ENCODE assay signal across 8 cellular contexts in genomic region chr12:4909734-4910501, GRCh38. TPM values are rescaled to one million over a fixed set of nuclear protein-coding genes. Genes with fewer than 3 reads are reported as not detected.
DNase-seq lines count a peak whose midpoint lies in the region; ATAC-seq and TF ChIP-seq lines count a peak whose summit lies in the region.

Gene KCNA1 (plus strand): TSS chr12:4909905. CDS start chr12:4911379, 1,474 bp downstream.

- H4K20me1 ChIP-seq in H9 (ENCODE audit: control insufficient read depth, insufficient read depth, insufficient read length): no peaks in the 10 kb centered on the region

- H2BK12ac ChIP-seq in H9 (ENCODE audit: insufficient read length, low read depth, low read length): no peak within 1 kb of the TSS

- peak within 1 kb of the TSS; percentile 93 for H3K4me2 ChIP-seq in H9 (ENCODE audit: insufficient read depth, insufficient read length, low read length)

- H3K9me3 ChIP-seq in H9 (ENCODE audit: control insufficient read depth, low read depth, low read length): no peaks in the 10 kb centered on the region

- peak within 1 kb of the TSS; percentile 61 for H2AFZ ChIP-seq in H9 (ENCODE audit: low read length)

- peaks cover 20% of the 10 kb centered on the region for H3K23me2 ChIP-seq in H9 (ENCODE audit: insufficient read length, low read depth, low read length, poor library complexity, severe bottlenecking)

- H3K4me3 Mint-ChIP-seq in H9: peak within 1 kb of the TSS; percentile 66 to 91

- no peak within 1 kb of the TSS for H3K27ac Mint-ChIP-seq in H9

- no peak within 1 kb of the TSS; the same call in 1 of the 2 replicates for H3K14ac ChIP-seq in H9 (ENCODE audit: insufficient read depth, low read length)

- H3K27me3 Mint-ChIP-seq in H9 (ENCODE audit: low read depth): peaks cover 64% of the 10 kb centered on the region

- H2BK5ac ChIP-seq in H9 (ENCODE audit: insufficient read length, low read length): no peak within 1 kb of the TSS

- H4K91ac ChIP-seq in H9 (ENCODE audit: insufficient read length, low read depth, low read length): no peak within 1 kb of the TSS

- DNase-seq in AG08396 (ENCODE audit: low spot score): peak; percentile 25
- peak; percentile 63 for DNase-seq in H9
- peak; percentile 56 for DNase-seq in iPS-NIHi11 (ENCODE audit: low spot score)
- peak; percentile 19 to 35 for DNase-seq in stimulated activated CD4-positive, alpha-beta T cell treated with anti-CD3 and anti-CD28 coated beads, Interleukin-2, amount 100 ng/mL, for 24 hours

- no peak within 1 kb of the TSS for H4K5ac ChIP-seq in H9 (ENCODE audit: insufficient read length, low read depth, low read length)

- no peaks in the 10 kb centered on the region for H3K4me1 ChIP-seq in H9 (ENCODE audit: insufficient read depth, low read length)

- H3K9me3 Mint-ChIP-seq in H9: peaks cover 7 to 11% of the 10 kb centered on the region in 2 experiments

- H3K27ac ChIP-seq in H9 (ENCODE audit: insufficient read length, low read depth, low read length) (no peak within 1 kb of the TSS), angular gyrus (ENCODE audit: low read depth, low read length) (peak within 1 kb of the TSS; percentile 45)

- peaks cover 17 to 28% of the 10 kb centered on the region in 2 experiments for H3K4me1 Mint-ChIP-seq in H9

- H2BK120ac ChIP-seq in H9 (ENCODE audit: low read depth, low read length, poor library complexity, severe bottlenecking): no peak within 1 kb of the TSS

- no peak within 1 kb of the TSS for H3K56ac ChIP-seq in H9 (ENCODE audit: insufficient read length, low read depth, low read length)

- TF ChIP-seq CTCF in H9 (conservative IDR thresholded peaks at IDR 0.05): no peak

- H3K23ac ChIP-seq in H9 (ENCODE audit: insufficient read length, low read depth, low read length): no peak within 1 kb of the TSS

- no peaks in the 10 kb centered on the region for H3K79me1 ChIP-seq in H9 (ENCODE audit: insufficient read depth, low read depth, low read length, poor library complexity, severe bottlenecking)

- no peak within 1 kb of the TSS for H3K4ac ChIP-seq in H9 (ENCODE audit: low read depth, low read length)

- H3K79me2 ChIP-seq in H9 (ENCODE audit: insufficient read depth, low read length): no peaks in the 10 kb centered on the region

- H2BK15ac ChIP-seq in H9 (ENCODE audit: low read depth, low read length): no peak within 1 kb of the TSS

- no peak within 1 kb of the TSS for H3K9ac ChIP-seq in H9 (ENCODE audit: extremely low read depth, insufficient read length, low read length)

- no CpG with 5 or more reads among the region's 67 CpGs for WGBS in H9 (ENCODE audit: extremely low coverage, insufficient read length, low lambda C conversion rate)

- H3K18ac ChIP-seq in H9 (ENCODE audit: insufficient read length, low read depth, low read length): no peak within 1 kb of the TSS

- H4K8ac ChIP-seq in H9 (replicated peaks; ENCODE audit: insufficient read length, low read depth, low read length): no peak within 1 kb of the TSS

- H2AK5ac ChIP-seq in H9 (ENCODE audit: insufficient read length, low read length): no peak within 1 kb of the TSS

- no peak within 1 kb of the TSS for H3T11ph ChIP-seq in H9 (ENCODE audit: low read length)

- peaks cover 36% of the 10 kb centered on the region for H3K27me3 ChIP-seq in H9 (ENCODE audit: insufficient read depth, low read length)

- no peak within 1 kb of the TSS for H2BK20ac ChIP-seq in H9 (ENCODE audit: low read depth, low read length, poor library complexity, severe bottlenecking)

- ATAC-seq in GM18498 (IDR thresholded peaks at IDR 0.05; ENCODE audit: unreplicated experiment) (no peak), HG03432 (IDR thresholded peaks at IDR 0.05; ENCODE audit: unreplicated experiment) (no peak), HG02938 (IDR thresholded peaks at IDR 0.05; ENCODE audit: unreplicated experiment) (no peak)

- peaks cover 6 to 11% (median 8%) of the 10 kb centered on the region in 3 experiments for H3K36me3 Mint-ChIP-seq in H9 (ENCODE audit: insufficient read depth in 1 of 3, low read depth in 3 of 3)

RNA-seq across cellular contexts. Expression of gene KCNA1, which starts in this region (rescaled TPM):
- 0.92 and 0.98 TPM in 2 replicates for total RNA-seq in H9 (2021)

Comparison
In these comparisons a context has a peak if more than half of its experiments do, and no peak if none do; other contexts are left out.
1. Peak in DNase-seq and H3K4me2 ChIP-seq in H9; RNA of the gene not detected or under 1 TPM.